In genomic region chr7:39324134-39324760, GRCh38 we compare ENCODE assay signal across 20 cellular contexts.
"Had no signal": no experiment of that assay in that cellular context is flagged by ENCODE, and none has a peak within 500 bp of the region (broad histone marks: within the 10 kb centered on the region; RNA-seq: fewer than 3 reads in every experiment).

No MANE protein-coding gene starts in this region.

- H3K4me2 ChIP-seq: neural progenitor cell had no signal

- H3K4me1 ChIP-seq: foreskin keratinocyte, neural progenitor cell, right atrium auricular region had no signal

- H3K9ac ChIP-seq: neural progenitor cell had no signal

- H3K9me3 ChIP-seq: ovary, right atrium auricular region had no signal

- H3K4me3 ChIP-seq: lung, neural progenitor cell, ovary, right atrium auricular region had no signal

- H3K27me3 ChIP-seq: foreskin keratinocyte, neural progenitor cell, ovary, right atrium auricular region had no signal

- FAIRE-seq: endothelial cell of umbilical vein, keratinocyte had no signal

- H2AFZ ChIP-seq: neural progenitor cell had no signal

- DNase-seq: effector CD4-positive, alpha-beta T cell; endodermal cell; erythroblast; foreskin keratinocyte; immature natural killer cell; left ventricle myocardium superior; mesenchymal stem cell; midbrain; nucleus accumbens; ovary; small intestine; stimulated activated CD4-positive, alpha-beta T cell treated with anti-CD3 and anti-CD28 coated beads, Interleukin-12 subunit alpha, Interleukin-12 subunit beta, amount 100 ng/mL, for 4 hours; stimulated activated naive CD4-positive, alpha-beta T cell treated with Interleukin-2 at 50 U/mL for 16 hours; trophoblast cell had no signal

- ATAC-seq: foreskin keratinocyte; left ventricle myocardium superior; natural killer cell treated with Interleukin-12 subunit alpha and Interleukin-12 subunit beta and Interleukin-15 and Interleukin-18, amount 100 ng/mL, for 72 hours had no signal

- H3K27ac ChIP-seq: foreskin keratinocyte, neural progenitor cell, ovary, right atrium auricular region had no signal

- H3K36me3 ChIP-seq: neural progenitor cell, ovary, right atrium auricular region had no signal
